9 cellular contexts compared by ENCODE assay signal in the genomic region with DNA sequence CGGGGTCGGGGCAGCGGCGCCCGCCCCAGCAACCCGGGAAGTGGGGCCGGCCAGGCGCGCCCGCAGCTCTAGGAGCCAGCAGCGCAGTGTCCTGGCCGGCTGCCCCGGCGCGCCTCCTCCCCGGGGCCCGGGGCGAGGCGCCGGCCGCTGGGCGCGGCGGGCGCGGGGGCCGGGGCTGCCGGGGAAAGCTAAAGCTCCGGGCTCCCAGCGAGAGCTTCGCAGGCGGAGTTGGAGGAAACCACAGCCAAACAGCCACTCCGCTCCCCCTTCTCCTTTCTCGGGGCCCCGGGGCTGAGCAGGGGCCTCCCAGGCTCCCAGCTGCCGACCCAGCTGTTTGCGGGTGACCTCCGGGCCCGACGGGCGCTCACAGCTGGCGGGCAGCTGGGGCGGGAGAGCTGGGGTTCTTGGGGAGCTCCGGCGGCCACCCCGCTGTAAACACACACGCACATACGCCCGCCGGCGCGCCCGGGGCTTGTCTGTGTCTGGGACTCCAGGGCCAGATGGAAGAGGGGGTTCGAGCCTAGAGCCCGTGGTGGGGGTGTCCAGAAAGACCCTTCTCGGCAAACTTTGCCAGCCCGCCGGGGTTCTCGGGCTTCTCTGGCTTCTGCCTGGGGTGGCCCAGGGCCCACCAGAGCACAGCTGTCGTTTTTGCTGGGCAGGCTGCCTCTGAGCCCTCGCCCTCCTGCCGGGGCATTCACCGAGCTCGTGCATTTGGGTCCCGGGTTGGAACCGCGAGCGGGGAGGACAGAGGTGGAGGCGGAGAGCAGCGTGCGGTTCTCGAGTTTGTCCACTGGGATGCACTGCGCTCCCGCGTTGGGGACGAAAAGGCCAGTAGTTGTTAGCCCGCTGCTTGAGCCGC. TPM values are rescaled to one million over a fixed set of nuclear protein-coding genes. Genes with fewer than 3 reads are reported as not detected.
DNase-seq lines count a peak whose midpoint lies in the region; ATAC-seq and TF ChIP-seq lines count a peak whose summit lies in the region.
"Had no signal": no experiment of that assay in that cellular context is flagged by ENCODE, and none has a peak within 500 bp of the region (broad histone marks: within the 10 kb centered on the region; RNA-seq: fewer than 3 reads in every experiment).

No MANE protein-coding gene starts in this region.

- no peaks in the 10 kb centered on the region; the same call in 2 of the 3 replicates for H3K9me3 Mint-ChIP-seq in GM23338

- H3K36me3 ChIP-seq in BJ (ENCODE audit: control insufficient read depth, insufficient read depth, low read length) (no peaks in the 10 kb centered on the region), GM23338 (ENCODE audit: insufficient read depth) (no peaks in the 10 kb centered on the region)

- POLR2A ChIA-PET in BJ (lab: Charles Lee) = no interaction called here

- peak; percentile 45 for ATAC-seq in GM23338
- ATAC-seq in left cardiac atrium = peak; percentile 66 to 71
- no peak for ATAC-seq in GM21723 (IDR thresholded peaks at IDR 0.05; ENCODE audit: unreplicated experiment)
- no peak for ATAC-seq in GM18505 (IDR thresholded peaks at IDR 0.05; ENCODE audit: unreplicated experiment)

- H3K79me2 ChIP-seq in GM23338 (replicated peaks; ENCODE audit: insufficient read depth) = no peaks in the 10 kb centered on the region

- H2AFZ ChIP-seq in GM23338 = no peak overlapping the region

- H3K27me3 ChIP-seq in BJ (ENCODE audit: control insufficient read depth, insufficient read depth, low read length) (peaks cover 9% of the 10 kb centered on the region), GM23338 (ENCODE audit: insufficient read depth) (no peaks in the 10 kb centered on the region)

- H3K4me2 ChIP-seq in GM23338 = no peak overlapping the region

- H3F3A ChIP-seq in GM23338 (replicated peaks; ENCODE audit: low read depth) = no peaks in the 10 kb centered on the region

- TF ChIP-seq CTCF in BJ (IDR thresholded peaks at IDR 0.05; ENCODE audit: insufficient read depth, low read depth, low read length) = peak; percentile 70
- TF ChIP-seq CTCF in GM23338 (conservative IDR thresholded peaks at IDR 0.05; ENCODE audit: low read depth in 2 of 2) = no peak
- TF ChIP-seq CTCF in WI38 (IDR thresholded peaks at IDR 0.05; ENCODE audit: low read depth, low read length) = 0 out of 2 replicates have a peak, but pooled peaks have one; percentile 12

- no peaks in the 10 kb centered on the region for H3K9me2 ChIP-seq in GM23338 (ENCODE audit: insufficient read depth)

- peaks cover 47% of the 10 kb centered on the region for H3K4me1 Mint-ChIP-seq in GM23338

- no peak overlapping the region for H3K27ac ChIP-seq in GM23338 (ENCODE audit: low read depth)

- no peak overlapping the region for H3K27ac Mint-ChIP-seq in GM23338

- no peaks in the 10 kb centered on the region for H3K4me1 ChIP-seq in GM23338 (ENCODE audit: insufficient read depth)

- peak overlapping the region; percentile 63 for H3K4me3 Mint-ChIP-seq in GM23338

- no peaks in the 10 kb centered on the region for H4K20me1 ChIP-seq in GM23338 (replicated peaks; ENCODE audit: insufficient read depth)

- no peak for DNase-seq in BJ (ENCODE audit: low read depth)
- DNase-seq in GM23338 (ENCODE audit: low spot score) = no peak
- peak; percentile 64 for DNase-seq in left cardiac atrium
- DNase-seq in retina = peak; percentile 93
- DNase-seq in OCI-M2 (lab: John Stamatoyannopoulos, UW; ENCODE audit: unreplicated experiment) = no peak

- H3K36me3 Mint-ChIP-seq in GM23338 (ENCODE audit: low read depth) = no peaks in the 10 kb centered on the region; the same call in 2 of the 3 replicates

- H3K27me3 Mint-ChIP-seq in GM23338 (ENCODE audit: insufficient read depth, low read depth, poor library complexity) = peaks cover 62% of the 10 kb centered on the region

- H3K4me3 ChIP-seq in BJ (ENCODE audit: low read depth, low read length) (peak overlapping the region; percentile 32), GM23338 (no peak overlapping the region), WI38 (ENCODE audit: low read depth, low read length) (no peak overlapping the region)
- H3K4me3 ChIP-seq: lung had no signal

- CTCF ChIA-PET in BJ (lab: Yijun Ruan, JAX) = interaction anchor here (0.9 kb wide), 1 partner anchor 172 kb away, joined by 5 read pairs; no protein-coding TSS in a partner anchor

- intact Hi-C loops in left cardiac atrium (cut with DNase I) = loop anchor here (5.0 to 10.0 kb wide), 4 partner anchors 741 to 1319 kb away; no protein-coding TSS in a partner anchor

- TF ChIP-seq POLR2A in GM18505 (IDR thresholded peaks at IDR 0.05; ENCODE audit: borderline replicate concordance, extremely low read depth, insufficient read depth, insufficient read length) = no peak

TF ChIP-seq in GM23338, 12 proteins besides CTCF, POLR2A, EP300 and RAD21 (continues in another document):
- TF ChIP-seq, protein P1, sequence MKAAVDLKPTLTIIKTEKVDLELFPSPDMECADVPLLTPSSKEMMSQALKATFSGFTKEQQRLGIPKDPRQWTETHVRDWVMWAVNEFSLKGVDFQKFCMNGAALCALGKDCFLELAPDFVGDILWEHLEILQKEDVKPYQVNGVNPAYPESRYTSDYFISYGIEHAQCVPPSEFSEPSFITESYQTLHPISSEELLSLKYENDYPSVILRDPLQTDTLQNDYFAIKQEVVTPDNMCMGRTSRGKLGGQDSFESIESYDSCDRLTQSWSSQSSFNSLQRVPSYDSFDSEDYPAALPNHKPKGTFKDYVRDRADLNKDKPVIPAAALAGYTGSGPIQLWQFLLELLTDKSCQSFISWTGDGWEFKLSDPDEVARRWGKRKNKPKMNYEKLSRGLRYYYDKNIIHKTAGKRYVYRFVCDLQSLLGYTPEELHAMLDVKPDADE (IDR thresholded peaks at IDR 0.05) = no peak
- no peak for TF ChIP-seq ZNF331 (CRISPR knock-in tag; IDR thresholded peaks at IDR 0.05; ENCODE audit: low read depth)
- TF ChIP-seq EZH2phosphoT487 (IDR thresholded peaks at IDR 0.05; ENCODE audit: unreplicated experiment) = no peak
- TF ChIP-seq, protein P2, sequence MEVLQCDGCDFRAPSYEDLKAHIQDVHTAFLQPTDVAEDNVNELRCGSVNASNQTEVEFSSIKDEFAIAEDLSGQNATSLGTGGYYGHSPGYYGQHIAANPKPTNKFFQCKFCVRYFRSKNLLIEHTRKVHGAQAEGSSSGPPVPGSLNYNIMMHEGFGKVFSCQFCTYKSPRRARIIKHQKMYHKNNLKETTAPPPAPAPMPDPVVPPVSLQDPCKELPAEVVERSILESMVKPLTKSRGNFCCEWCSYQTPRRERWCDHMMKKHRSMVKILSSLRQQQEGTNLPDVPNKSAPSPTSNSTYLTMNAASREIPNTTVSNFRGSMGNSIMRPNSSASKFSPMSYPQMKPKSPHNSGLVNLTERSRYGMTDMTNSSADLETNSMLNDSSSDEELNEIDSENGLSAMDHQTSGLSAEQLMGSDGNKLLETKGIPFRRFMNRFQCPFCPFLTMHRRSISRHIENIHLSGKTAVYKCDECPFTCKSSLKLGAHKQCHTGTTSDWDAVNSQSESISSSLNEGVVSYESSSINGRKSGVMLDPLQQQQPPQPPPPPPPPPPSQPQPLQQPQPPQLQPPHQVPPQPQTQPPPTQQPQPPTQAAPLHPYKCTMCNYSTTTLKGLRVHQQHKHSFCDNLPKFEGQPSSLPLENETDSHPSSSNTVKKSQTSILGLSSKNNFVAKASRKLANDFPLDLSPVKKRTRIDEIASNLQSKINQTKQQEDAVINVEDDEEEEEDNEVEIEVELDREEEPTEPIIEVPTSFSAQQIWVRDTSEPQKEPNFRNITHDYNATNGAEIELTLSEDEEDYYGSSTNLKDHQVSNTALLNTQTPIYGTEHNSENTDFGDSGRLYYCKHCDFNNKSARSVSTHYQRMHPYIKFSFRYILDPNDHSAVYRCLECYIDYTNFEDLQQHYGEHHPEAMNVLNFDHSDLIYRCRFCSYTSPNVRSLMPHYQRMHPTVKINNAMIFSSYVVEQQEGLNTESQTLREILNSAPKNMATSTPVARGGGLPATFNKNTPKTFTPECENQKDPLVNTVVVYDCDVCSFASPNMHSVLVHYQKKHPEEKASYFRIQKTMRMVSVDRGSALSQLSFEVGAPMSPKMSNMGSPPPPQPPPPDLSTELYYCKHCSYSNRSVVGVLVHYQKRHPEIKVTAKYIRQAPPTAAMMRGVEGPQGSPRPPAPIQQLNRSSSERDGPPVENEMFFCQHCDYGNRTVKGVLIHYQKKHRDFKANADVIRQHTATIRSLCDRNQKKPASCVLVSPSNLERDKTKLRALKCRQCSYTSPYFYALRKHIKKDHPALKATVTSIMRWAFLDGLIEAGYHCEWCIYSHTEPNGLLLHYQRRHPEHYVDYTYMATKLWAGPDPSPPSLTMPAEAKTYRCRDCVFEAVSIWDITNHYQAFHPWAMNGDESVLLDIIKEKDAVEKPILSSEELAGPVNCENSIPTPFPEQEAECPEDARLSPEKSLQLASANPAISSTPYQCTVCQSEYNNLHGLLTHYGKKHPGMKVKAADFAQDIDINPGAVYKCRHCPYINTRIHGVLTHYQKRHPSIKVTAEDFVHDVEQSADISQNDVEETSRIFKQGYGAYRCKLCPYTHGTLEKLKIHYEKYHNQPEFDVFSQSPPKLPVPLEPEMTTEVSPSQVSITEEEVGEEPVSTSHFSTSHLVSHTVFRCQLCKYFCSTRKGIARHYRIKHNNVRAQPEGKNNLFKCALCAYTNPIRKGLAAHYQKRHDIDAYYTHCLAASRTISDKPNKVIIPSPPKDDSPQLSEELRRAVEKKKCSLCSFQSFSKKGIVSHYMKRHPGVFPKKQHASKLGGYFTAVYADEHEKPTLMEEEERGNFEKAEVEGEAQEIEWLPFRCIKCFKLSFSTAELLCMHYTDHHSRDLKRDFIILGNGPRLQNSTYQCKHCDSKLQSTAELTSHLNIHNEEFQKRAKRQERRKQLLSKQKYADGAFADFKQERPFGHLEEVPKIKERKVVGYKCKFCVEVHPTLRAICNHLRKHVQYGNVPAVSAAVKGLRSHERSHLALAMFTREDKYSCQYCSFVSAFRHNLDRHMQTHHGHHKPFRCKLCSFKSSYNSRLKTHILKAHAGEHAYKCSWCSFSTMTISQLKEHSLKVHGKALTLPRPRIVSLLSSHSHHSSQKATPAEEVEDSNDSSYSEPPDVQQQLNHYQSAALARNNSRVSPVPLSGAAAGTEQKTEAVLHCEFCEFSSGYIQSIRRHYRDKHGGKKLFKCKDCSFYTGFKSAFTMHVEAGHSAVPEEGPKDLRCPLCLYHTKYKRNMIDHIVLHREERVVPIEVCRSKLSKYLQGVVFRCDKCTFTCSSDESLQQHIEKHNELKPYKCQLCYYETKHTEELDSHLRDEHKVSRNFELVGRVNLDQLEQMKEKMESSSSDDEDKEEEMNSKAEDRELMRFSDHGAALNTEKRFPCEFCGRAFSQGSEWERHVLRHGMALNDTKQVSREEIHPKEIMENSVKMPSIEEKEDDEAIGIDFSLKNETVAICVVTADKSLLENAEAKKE (CRISPR knock-in tag; IDR thresholded peaks at IDR 0.05) = no peak
- no peak for TF ChIP-seq ZNF114 (CRISPR knock-in tag; IDR thresholded peaks at IDR 0.05)
- TF ChIP-seq JUNB (IDR thresholded peaks at IDR 0.05; ENCODE audit: unreplicated experiment) = no peak
- TF ChIP-seq EZH2 (IDR thresholded peaks at IDR 0.05; ENCODE audit: low read depth, unreplicated experiment) = no peak

RNA-seq across cellular contexts. Expression of a gene that starts 1.5 kb away (rescaled TPM):
- polyA plus RNA-seq in BJ (2011; rRNA removed) (0.50 and 0.80 TPM in 2 replicates), GM23338 (2016; fragmentation: Nextera tagmentation; extraction: Ambion mirVana) (not detected in 2 replicates)
- 0.57 and 1.1 TPM in 2 replicates for polyA minus RNA-seq in BJ (2011; rRNA and poly(A)+ RNA removed)
- total RNA-seq in GM23338 (2014; rRNA removed; shearing (Covaris generic)) = 0.23 TPM in 1 of 2 replicates, not detected in the other
- total RNA-seq in left cardiac atrium = under 1 TPM; 0.10 to 0.56 TPM

Comparison
In these comparisons a context has a peak if more than half of its experiments do, and no peak if none do; other contexts are left out.
1. DNase-seq: peak in left cardiac atrium (single experiment) and retina (single experiment); none in BJ (single experiment), GM23338 (single experiment) and OCI-M2 (single experiment).
2. CTCF ChIP-seq: peak in BJ (single experiment) and WI38 (single experiment); none in GM23338 (0 of 2).
3. ATAC-seq: peak in GM23338 (single experiment) and left cardiac atrium (2 of 2); none in GM21723 (single experiment) and GM18505 (single experiment).